ENCODE assay signal across 16 cellular contexts in the genomic region with DNA sequence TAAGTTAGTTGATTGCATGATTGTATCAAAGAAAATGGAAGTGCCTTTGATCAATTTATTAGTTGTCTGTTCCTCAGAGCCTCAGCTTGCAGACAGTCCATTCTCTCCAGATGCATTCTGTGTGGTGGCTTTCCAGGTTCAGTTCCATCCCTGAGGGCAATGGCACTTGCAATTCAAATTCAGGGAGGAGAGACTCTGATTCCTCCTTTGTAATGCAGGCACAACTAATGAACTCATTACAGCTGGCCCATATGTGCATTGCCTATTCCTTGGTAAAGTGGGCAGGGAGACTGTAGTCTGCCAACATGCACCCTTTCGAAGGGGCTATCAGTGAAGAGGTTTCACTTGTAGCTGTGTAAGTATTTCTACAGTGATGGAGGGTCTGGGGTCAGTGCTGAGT.
"Had no signal": no experiment of that assay in that cellular context is flagged by ENCODE, and none has a peak within 500 bp of the region (broad histone marks: within the 10 kb centered on the region; RNA-seq: fewer than 3 reads in every experiment).

No MANE protein-coding gene starts in this region.

- H3K4me1 ChIP-seq: psoas muscle, right lobe of liver, upper lobe of left lung, uterus had no signal

- H3K27ac ChIP-seq: hepatocyte, psoas muscle, right lobe of liver, tibial artery, upper lobe of left lung, uterus had no signal

- H3K9me3 ChIP-seq: psoas muscle, right lobe of liver, tibial artery, upper lobe of left lung, uterus had no signal

- DNase-seq: foreskin melanocyte; head of caudate nucleus; kidney glomerular epithelial cell; naive thymus-derived CD4-positive, alpha-beta T cell; nephron progenitor cell; psoas muscle; retina; right lobe of liver; stimulated activated CD4-positive, alpha-beta T cell treated with anti-CD3 and anti-CD28 coated beads, Interleukin-4, amount 100 ng/mL, for 1 hour; stimulated activated CD8-positive, alpha-beta memory T cell treated with anti-CD3 and anti-CD28 coated beads, Interleukin-4, amount 100 ng/mL, for 48 hours; stimulated activated naive CD8-positive, alpha-beta T cell treated with anti-CD3 and anti-CD28 coated beads, Interleukin-15, Interleukin-2, amounts not matched to agents 100 U/mL and 50 U/mL, for 24 hours; tibial artery; upper lobe of left lung; uterus had no signal

- H3K4me3 ChIP-seq: hepatocyte, psoas muscle, right lobe of liver, tibial artery, upper lobe of left lung, uterus had no signal

- H3K36me3 ChIP-seq: right lobe of liver, tibial artery, upper lobe of left lung, uterus had no signal

- ATAC-seq: naive thymus-derived CD4-positive, alpha-beta T cell; psoas muscle; right lobe of liver; stimulated activated effector memory CD8-positive, alpha-beta T cell treated with anti-CD3 and anti-CD28 coated beads, Interleukin-12 subunit alpha, Interleukin-12 subunit beta, amount 100 ng/mL, for 72 hours; stimulated activated naive CD8-positive, alpha-beta T cell treated with anti-CD3 and anti-CD28 coated beads, Interleukin-15, Interleukin-2, amounts not matched to agents 100 U/mL and 50 U/mL, for 24 hours had no signal

- H3K27me3 ChIP-seq: hepatocyte, right lobe of liver, tibial artery, upper lobe of left lung, uterus had no signal
